In the genomic region with DNA sequence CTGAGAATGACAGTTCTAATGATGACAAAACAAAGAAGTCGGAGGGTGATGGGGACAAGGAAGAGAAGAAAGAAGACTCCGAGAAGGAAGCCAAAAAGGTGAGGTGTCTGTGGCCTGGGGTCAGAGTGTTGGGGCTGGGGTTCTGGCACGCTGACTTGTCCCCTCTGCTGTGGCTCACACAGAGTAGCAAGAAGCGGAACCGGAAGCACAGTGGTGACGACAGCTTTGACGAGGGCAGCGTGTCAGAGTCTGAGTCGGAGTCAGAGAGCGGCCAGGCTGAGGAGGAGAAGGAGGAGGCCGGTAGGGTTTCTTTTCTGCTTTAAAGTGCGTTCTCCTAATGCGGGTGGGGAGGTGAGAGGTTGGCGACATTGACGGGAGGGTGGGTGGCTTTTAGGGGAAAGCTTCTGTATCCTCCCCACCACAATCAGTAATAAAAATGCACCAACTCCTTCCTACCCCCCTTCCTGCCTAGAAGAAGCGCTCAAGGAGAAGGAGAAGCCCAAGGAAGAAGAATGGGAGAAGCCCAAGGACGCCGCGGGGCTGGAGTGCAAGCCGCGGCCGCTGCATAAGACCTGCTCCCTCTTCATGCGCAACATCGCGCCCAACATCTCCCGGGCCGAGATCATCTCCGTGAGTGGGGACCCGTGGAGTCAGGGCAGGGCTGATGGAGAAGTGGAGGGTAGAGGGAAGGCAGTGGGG, we compare ENCODE assay signal across 13 cellular contexts. TPM values are rescaled to one million over a fixed set of nuclear protein-coding genes. Genes with fewer than 3 reads are reported as not detected.
A peak's percentile ranks its signal among the peaks of the same experiment; 100 is the strongest.
DNase-seq lines count a peak whose midpoint lies in the region; ATAC-seq, FAIRE-seq and TF ChIP-seq lines count a peak whose summit lies in the region.
"Had no signal": no experiment of that assay in that cellular context is flagged by ENCODE, and none has a peak within 500 bp of the region (broad histone marks: within the 10 kb centered on the region; RNA-seq: fewer than 3 reads in every experiment).

No MANE protein-coding gene starts in this region.

- POLR2A ChIA-PET in HepG2 (lab: Yijun Ruan, JAX), result interaction anchor here (6.0 kb wide), 1 partner anchor 9 kb away, joined by 141 read pairs; a partner anchor contains a TSS
- POLR2A ChIA-PET in T-cell (lab: Charles Lee), result interaction anchor here in 1 of 2 donors (1.2 kb wide), 1 partner anchor 10 kb away, joined by 3 read pairs; a partner anchor contains a TSS

- CTCF ChIA-PET in HepG2 (lab: Yijun Ruan, JAX; ENCODE audit: low intra/inter-chr PET ratio, low total read pairs) (no interaction called here), T-cell (lab: Charles Lee) (no interaction called here)

- H3K9ac ChIP-seq in HepG2 (ENCODE audit: insufficient read depth, low read depth, low read length), result no peak overlapping the region

- H3K4me1 ChIP-seq in HepG2 (ENCODE audit: insufficient read depth, low read length) (peaks cover 44% of the 10 kb centered on the region), right lobe of liver (peaks cover 0 to 15% (median 7%) of the 10 kb centered on the region in 4 donors), psoas muscle (peaks cover 13% of the 10 kb centered on the region)

- H3K27ac Mint-ChIP-seq in T-cell, result peak overlapping the region; percentile 69

- H3K79me2 ChIP-seq in HepG2 (ENCODE audit: insufficient read depth, low read length), result peaks cover 19% of the 10 kb centered on the region

- H3K27me3 Mint-ChIP-seq in T-cell, result no peaks in the 10 kb centered on the region

- peak overlapping the region; percentile 32 to 55 (median 44) for H3K4me3 Mint-ChIP-seq in T-cell

- H3K27ac ChIP-seq in HepG2 (ENCODE audit: extremely low read length, insufficient read depth, low read length) (no peak overlapping the region), right lobe of liver (no peak overlapping the region), psoas muscle (no peak overlapping the region)
- H3K27ac ChIP-seq: ascending aorta, tibial nerve had no signal

- H3K4me3 ChIP-seq in HepG2 (replicated peaks in 1 of 3; ENCODE audit: insufficient read depth in 1 of 3, low read depth in 2 of 3, low read length in 3 of 3), result no peak overlapping the region
- no peak overlapping the region for H3K4me3 ChIP-seq in right lobe of liver
- H3K4me3 ChIP-seq in psoas muscle, result no peak overlapping the region
- H3K4me3 ChIP-seq: ascending aorta, tibial nerve had no signal

- BruUV-seq in HepG2 (replicated peaks; lab: Mats Ljungman, UMichigan), result TSS peak; percentile 43

- TF ChIP-seq POLR2A in HepG2 (IDR thresholded peaks at IDR 0.05; ENCODE audit: insufficient read depth in 1 of 2, low read depth in 2 of 2, low read length in 2 of 2) (no peak), right lobe of liver (IDR thresholded peaks at IDR 0.05) (no peak)

- peaks cover 70% of the 10 kb centered on the region for H3K36me3 Mint-ChIP-seq in T-cell

- ATAC-seq in HepG2, result no peak
- ATAC-seq in right lobe of liver, result no peak
- no peak for ATAC-seq in T-cell (replicated peaks in 1 of 4)
- ATAC-seq in HG03025 (IDR thresholded peaks at IDR 0.05; ENCODE audit: low FRiP score, unreplicated experiment), result no peak
- no peak for ATAC-seq in GM18870 (IDR thresholded peaks at IDR 0.05; ENCODE audit: unreplicated experiment)
- no peak for ATAC-seq in psoas muscle

- TF ChIP-seq CTCF in HepG2 (CRISPR knock-in tag; IDR thresholded peaks at IDR 0.05) (no peak), right lobe of liver (IDR thresholded peaks at IDR 0.05) (no peak), psoas muscle (IDR thresholded peaks at IDR 0.05) (no peak)

- peaks cover 41 to 53% (median 45%) of the 10 kb centered on the region in 3 donors for H3K4me1 Mint-ChIP-seq in T-cell

- 99% methylated on average over 28 of the region's 29 CpGs for WGBS in HepG2 (ENCODE audit: low lambda C conversion rate)
- 86% methylated on average over 21 of the region's 29 CpGs for WGBS in right lobe of liver (ENCODE audit: insufficient coverage, low coverage, low lambda C conversion rate, missing lambda C conversion rate)
- 87 to 90% (median 89%) methylated on average over 29 of the region's 29 CpGs for WGBS in psoas muscle, 3 donors

- H2AFZ ChIP-seq in HepG2 (ENCODE audit: low read length), result no peak overlapping the region

- FAIRE-seq in HepG2 (lab: Jason Lieb, UNC), result no peak

- H3K9me3 Mint-ChIP-seq in T-cell, result no peaks in the 10 kb centered on the region

- H4K20me1 ChIP-seq in HepG2 (ENCODE audit: insufficient read depth, low read length), result peaks cover 1% of the 10 kb centered on the region; the same call in 1 of the 2 replicates

- TF ChIP-seq EP300 in HepG2 (IDR thresholded peaks at IDR 0.05; ENCODE audit: low read depth in 2 of 2, low read length in 2 of 2) (no peak), HepG2 (CRISPR knock-in tag; IDR thresholded peaks at IDR 0.05; ENCODE audit: borderline replicate concordance) (no peak)

- no peaks in the 10 kb centered on the region for H3K9me3 ChIP-seq in HepG2 (ENCODE audit: low read length)
- no peaks in the 10 kb centered on the region for H3K9me3 ChIP-seq in right lobe of liver
- no peaks in the 10 kb centered on the region for H3K9me3 ChIP-seq in psoas muscle
- H3K9me3 ChIP-seq: ascending aorta, tibial nerve had no signal

- H3K4me2 ChIP-seq in HepG2 (ENCODE audit: low read depth, low read length), result no peak overlapping the region

- in situ Hi-C loops in HepG2 (cut with HindIII; ENCODE audit: extremely low pct_ligation_motif_present, low pct_unique_long_range_greater_than_20kb), result loop anchor here (25.0 kb wide), 1 partner anchor 402 kb away; no protein-coding TSS in a partner anchor

- peaks cover 40 to 83% of the 10 kb centered on the region in 2 experiments for H3K36me3 ChIP-seq in HepG2 (replicated peaks in 1 of 2; ENCODE audit: control insufficient read depth in 1 of 2, insufficient read depth in 2 of 2, low read length in 2 of 2)
- peaks cover 5 to 80% (median 30%) of the 10 kb centered on the region in 4 donors for H3K36me3 ChIP-seq in right lobe of liver
- peaks cover 18 to 83% of the 10 kb centered on the region in 2 donors for H3K36me3 ChIP-seq in psoas muscle (ENCODE audit: insufficient read depth in 1 of 2, low read depth in 1 of 2)

- intact Hi-C loops in HepG2 (cut with micrococcal nuclease; ENCODE audit: unreplicated experiment), result no loop called here
- intact Hi-C loops in right lobe of liver (cut with DNase I), result no loop called here
- intact Hi-C loops in psoas muscle (cut with DNase I), result loop anchor here in 1 of 2 donors (10.0 kb wide), 1 partner anchor 360 kb away; a partner anchor contains a TSS

- TF ChIP-seq RAD21 in HepG2 (CRISPR knock-in tag; IDR thresholded peaks at IDR 0.05), result no peak

- no peak for DNase-seq in HepG2 (ENCODE audit: low spot score)
- no peak for DNase-seq in right lobe of liver
- DNase-seq in T-cell, result peak in 26 of 34 experiments; percentile 30 to 78 (median 50)
- peak; percentile 63 for DNase-seq in central memory CD4-positive, alpha-beta T cell
- no peak for DNase-seq in HUDEP-2 (lab: John Stamatoyannopoulos, UW; ENCODE audit: unreplicated experiment in 76 of 76)
- DNase-seq in psoas muscle, result no peak
- DNase-seq: C1 segment of cervical spinal cord, KG1, mesendoderm had no signal

- no peaks in the 10 kb centered on the region for H3K27me3 ChIP-seq in HepG2 (ENCODE audit: control insufficient read depth in 1 of 2, insufficient read depth in 2 of 2, low read length in 2 of 2)
- no peaks in the 10 kb centered on the region for H3K27me3 ChIP-seq in right lobe of liver
- H3K27me3 ChIP-seq in psoas muscle (ENCODE audit: insufficient read depth in 3 of 3, low read length in 2 of 3), result no peaks in the 10 kb centered on the region
- H3K27me3 ChIP-seq: ascending aorta, tibial nerve had no signal

RNA-seq across cellular contexts. Expression of a gene that starts 4.6 kb away (rescaled TPM):
- 2.8 and 3.3 TPM in 2 replicates for total RNA-seq in HepG2 (2016; rRNA removed; fragmentation: Illumina TruSeq; extraction: Trizol)
- total RNA-seq in HepG2 (2016; cell fraction: cytosol; rRNA removed; fragmentation: Illumina TruSeq; extraction: Trizol; ENCODE audit: low read depth), result 1.7 and 2.1 TPM in 2 replicates
- 2.5 and 3.0 TPM in 2 replicates for total RNA-seq in HepG2 (2016; cell fraction: insoluble cytoplasmic fraction; rRNA removed; fragmentation: Illumina TruSeq; extraction: Trizol)
- total RNA-seq in HepG2 (2016; cell fraction: membrane; rRNA removed; fragmentation: Illumina TruSeq; extraction: Trizol), result 1.7 and 2.0 TPM in 2 replicates
- 2.3 TPM in 2 replicates for total RNA-seq in HepG2 (2016; cell fraction: nucleus; rRNA removed; fragmentation: Illumina TruSeq; extraction: Trizol)
- polyA plus RNA-seq in HepG2 (2011; rRNA removed), result 0.65 and 1.3 TPM in 2 replicates
- 0.65 and 1.2 TPM in 2 replicates for polyA plus RNA-seq in HepG2 (2011; cell fraction: cytosol; rRNA removed)
- 2.0 and 2.5 TPM in 2 replicates for polyA plus RNA-seq in HepG2 (2011; cell fraction: nucleus; rRNA removed)
- 0.96 and 1.6 TPM in 2 replicates for polyA plus RNA-seq in HepG2 (2012)
- 0.41 and 0.42 TPM in 2 replicates for polyA plus RNA-seq in HepG2 (2016; cell fraction: cytosol; fragmentation: Illumina TruSeq; extraction: Trizol; ENCODE audit: low read depth)
- polyA plus RNA-seq in HepG2 (2016; cell fraction: insoluble cytoplasmic fraction; fragmentation: Illumina TruSeq; extraction: Trizol; ENCODE audit: low read depth), result 1.9 and 2.3 TPM in 2 replicates
- 0.65 and 0.74 TPM in 2 replicates for polyA plus RNA-seq in HepG2 (2016; cell fraction: membrane; fragmentation: Illumina TruSeq; extraction: Trizol; ENCODE audit: low read depth)
- polyA plus RNA-seq in HepG2 (2016; cell fraction: nucleus; fragmentation: Illumina TruSeq; extraction: Trizol; ENCODE audit: insufficient read depth, low read depth), result 1.0 and 1.5 TPM in 2 replicates
- polyA minus RNA-seq in HepG2 (2011; rRNA and poly(A)+ RNA removed; ENCODE audit: low replicate concordance), result 5.4 and 9.8 TPM in 2 replicates
- 0.89 and 1.7 TPM in 2 replicates for polyA minus RNA-seq in HepG2 (2011; cell fraction: cytosol; rRNA and poly(A)+ RNA removed)
- polyA minus RNA-seq in HepG2 (2011; cell fraction: nucleus; rRNA and poly(A)+ RNA removed), result 6.2 and 7.6 TPM in 2 replicates
- total RNA-seq in right lobe of liver, result 1 to 10 TPM; 1.0 to 3.4 (median 2.1) TPM
- 1 to 10 TPM in 4 of 5 donors, under 1 TPM in 1; 0.50 to 9.0 (median 6.2) TPM for total RNA-seq in T-cell
- 1 to 10 TPM; 2.5 to 8.0 (median 6.0) TPM for total RNA-seq in psoas muscle
- 1 to 10 TPM; 3.7 to 7.6 (median 4.3) TPM for polyA plus RNA-seq in psoas muscle

RNA-seq across cellular contexts. Expression of a gene that starts 10.0 kb away (rescaled TPM):
- total RNA-seq in HepG2 (2016; rRNA removed; fragmentation: Illumina TruSeq; extraction: Trizol), result 79.1 and 106 TPM in 2 replicates
- 11.8 and 17.5 TPM in 2 replicates for total RNA-seq in HepG2 (2016; cell fraction: cytosol; rRNA removed; fragmentation: Illumina TruSeq; extraction: Trizol; ENCODE audit: low read depth)
- total RNA-seq in HepG2 (2016; cell fraction: insoluble cytoplasmic fraction; rRNA removed; fragmentation: Illumina TruSeq; extraction: Trizol), result 56.7 and 113 TPM in 2 replicates
- 21.7 and 29.6 TPM in 2 replicates for total RNA-seq in HepG2 (2016; cell fraction: membrane; rRNA removed; fragmentation: Illumina TruSeq; extraction: Trizol)
- 78.9 and 79.0 TPM in 2 replicates for total RNA-seq in HepG2 (2016; cell fraction: nucleus; rRNA removed; fragmentation: Illumina TruSeq; extraction: Trizol)
- 26.2 and 30.4 TPM in 2 replicates for polyA plus RNA-seq in HepG2 (2011; rRNA removed)
- 9.4 and 12.5 TPM in 2 replicates for polyA plus RNA-seq in HepG2 (2011; cell fraction: cytosol; rRNA removed)
- polyA plus RNA-seq in HepG2 (2011; cell fraction: nucleus; rRNA removed), result 220 and 271 TPM in 2 replicates
- 52.9 and 58.7 TPM in 2 replicates for polyA plus RNA-seq in HepG2 (2012)
- polyA plus RNA-seq in HepG2 (2016; cell fraction: cytosol; fragmentation: Illumina TruSeq; extraction: Trizol; ENCODE audit: low read depth), result 12.1 and 13.2 TPM in 2 replicates
- 72.8 and 96.9 TPM in 2 replicates for polyA plus RNA-seq in HepG2 (2016; cell fraction: insoluble cytoplasmic fraction; fragmentation: Illumina TruSeq; extraction: Trizol; ENCODE audit: low read depth)
- polyA plus RNA-seq in HepG2 (2016; cell fraction: membrane; fragmentation: Illumina TruSeq; extraction: Trizol; ENCODE audit: low read depth), result 17.7 and 23.3 TPM in 2 replicates
- polyA plus RNA-seq in HepG2 (2016; cell fraction: nucleus; fragmentation: Illumina TruSeq; extraction: Trizol; ENCODE audit: insufficient read depth, low read depth), result 226 and 281 TPM in 2 replicates
- 23.1 and 63.7 TPM in 2 replicates for polyA minus RNA-seq in HepG2 (2011; rRNA and poly(A)+ RNA removed; ENCODE audit: low replicate concordance)
- 17.7 and 23.7 TPM in 2 replicates for polyA minus RNA-seq in HepG2 (2011; cell fraction: cytosol; rRNA and poly(A)+ RNA removed)
- 55.4 and 59.5 TPM in 2 replicates for polyA minus RNA-seq in HepG2 (2011; cell fraction: nucleus; rRNA and poly(A)+ RNA removed)
- 10 to 100 TPM; 22.4 to 65.7 (median 49.1) TPM for total RNA-seq in right lobe of liver
- total RNA-seq in T-cell, result 100 to 1,000 TPM; 224 to 308 (median 243) TPM
- total RNA-seq in psoas muscle, result 10 to 100 TPM; 46.8 to 79.8 (median 61.0) TPM
- 10 to 100 TPM; 48.2 to 58.1 (median 51.2) TPM for polyA plus RNA-seq in psoas muscle

RNA-seq across cellular contexts. Expression of a gene that starts 10.8 kb away (rescaled TPM):
- total RNA-seq in HepG2 (2016; rRNA removed; fragmentation: Illumina TruSeq; extraction: Trizol) (0.18 TPM in 1 of 2 replicates, not detected in the other), right lobe of liver (1 to 10 TPM in 5 of 6 experiments, under 1 TPM in 1; 0.59 to 6.0 (median 3.0) TPM), T-cell (under 1 TPM; 0.13 to 0.84 (median 0.44) TPM), psoas muscle (10 to 100 TPM; 21.4 to 99.2 (median 36.8) TPM)
- not detected in 2 replicates for total RNA-seq in HepG2 (2016; cell fraction: cytosol; rRNA removed; fragmentation: Illumina TruSeq; extraction: Trizol; ENCODE audit: low read depth)
- 0.09 TPM in 1 of 2 replicates, not detected in the other for total RNA-seq in HepG2 (2016; cell fraction: insoluble cytoplasmic fraction; rRNA removed; fragmentation: Illumina TruSeq; extraction: Trizol)
- total RNA-seq in HepG2 (2016; cell fraction: membrane; rRNA removed; fragmentation: Illumina TruSeq; extraction: Trizol), result not detected in 2 replicates
- total RNA-seq in HepG2 (2016; cell fraction: nucleus; rRNA removed; fragmentation: Illumina TruSeq; extraction: Trizol), result not detected in 2 replicates
- polyA plus RNA-seq in HepG2 (2011; rRNA removed) (0.40 and 0.99 TPM in 2 replicates), psoas muscle (10 to 100 TPM; 10.7 to 23.8 (median 14.2) TPM)
- polyA plus RNA-seq in HepG2 (2011; cell fraction: cytosol; rRNA removed), result 0.25 and 0.38 TPM in 2 replicates
- 2.2 and 3.0 TPM in 2 replicates for polyA plus RNA-seq in HepG2 (2011; cell fraction: nucleus; rRNA removed)
- 0.27 and 0.87 TPM in 2 replicates for polyA plus RNA-seq in HepG2 (2012)
- polyA plus RNA-seq in HepG2 (2016; cell fraction: cytosol; fragmentation: Illumina TruSeq; extraction: Trizol; ENCODE audit: low read depth), result 0.05 and 0.07 TPM in 2 replicates
- polyA plus RNA-seq in HepG2 (2016; cell fraction: insoluble cytoplasmic fraction; fragmentation: Illumina TruSeq; extraction: Trizol; ENCODE audit: low read depth), result not detected in 2 replicates
- 0.08 TPM in 1 of 2 replicates, not detected in the other for polyA plus RNA-seq in HepG2 (2016; cell fraction: membrane; fragmentation: Illumina TruSeq; extraction: Trizol; ENCODE audit: low read depth)
- 0.77 and 1.1 TPM in 2 replicates for polyA plus RNA-seq in HepG2 (2016; cell fraction: nucleus; fragmentation: Illumina TruSeq; extraction: Trizol; ENCODE audit: insufficient read depth, low read depth)
- 0.09 and 0.28 TPM in 2 replicates for polyA minus RNA-seq in HepG2 (2011; rRNA and poly(A)+ RNA removed; ENCODE audit: low replicate concordance)
- not detected in 2 replicates for polyA minus RNA-seq in HepG2 (2011; cell fraction: cytosol; rRNA and poly(A)+ RNA removed)
- polyA minus RNA-seq in HepG2 (2011; cell fraction: nucleus; rRNA and poly(A)+ RNA removed), result 0.26 and 0.75 TPM in 2 replicates

RNA-seq across cellular contexts. Expression of a gene that starts 17.7 kb away (rescaled TPM):
- total RNA-seq in HepG2 (2016; rRNA removed; fragmentation: Illumina TruSeq; extraction: Trizol), result 0.38 TPM in 1 of 2 replicates, not detected in the other
- 0.61 and 0.71 TPM in 2 replicates for total RNA-seq in HepG2 (2016; cell fraction: cytosol; rRNA removed; fragmentation: Illumina TruSeq; extraction: Trizol; ENCODE audit: low read depth)
- total RNA-seq in HepG2 (2016; cell fraction: insoluble cytoplasmic fraction; rRNA removed; fragmentation: Illumina TruSeq; extraction: Trizol), result 0.22 and 0.35 TPM in 2 replicates
- 0.15 and 0.41 TPM in 2 replicates for total RNA-seq in HepG2 (2016; cell fraction: membrane; rRNA removed; fragmentation: Illumina TruSeq; extraction: Trizol)
- total RNA-seq in HepG2 (2016; cell fraction: nucleus; rRNA removed; fragmentation: Illumina TruSeq; extraction: Trizol), result 0.41 and 0.65 TPM in 2 replicates
- 0.30 and 0.34 TPM in 2 replicates for polyA plus RNA-seq in HepG2 (2011; rRNA removed)
- polyA plus RNA-seq in HepG2 (2011; cell fraction: cytosol; rRNA removed), result 0.13 and 0.21 TPM in 2 replicates
- polyA plus RNA-seq in HepG2 (2011; cell fraction: nucleus; rRNA removed), result 0.99 and 1.1 TPM in 2 replicates
- polyA plus RNA-seq in HepG2 (2012), result 0.24 and 0.55 TPM in 2 replicates
- polyA plus RNA-seq in HepG2 (2016; cell fraction: cytosol; fragmentation: Illumina TruSeq; extraction: Trizol; ENCODE audit: low read depth), result 0.20 and 0.31 TPM in 2 replicates
- 0.19 and 0.32 TPM in 2 replicates for polyA plus RNA-seq in HepG2 (2016; cell fraction: insoluble cytoplasmic fraction; fragmentation: Illumina TruSeq; extraction: Trizol; ENCODE audit: low read depth)
- polyA plus RNA-seq in HepG2 (2016; cell fraction: membrane; fragmentation: Illumina TruSeq; extraction: Trizol; ENCODE audit: low read depth), result 0.09 and 0.10 TPM in 2 replicates
- 1.4 and 2.7 TPM in 2 replicates for polyA plus RNA-seq in HepG2 (2016; cell fraction: nucleus; fragmentation: Illumina TruSeq; extraction: Trizol; ENCODE audit: insufficient read depth, low read depth)
- polyA minus RNA-seq in HepG2 (2011; rRNA and poly(A)+ RNA removed; ENCODE audit: low replicate concordance), result 0.32 and 43.8 TPM in 2 replicates
- 0.53 and 0.69 TPM in 2 replicates for polyA minus RNA-seq in HepG2 (2011; cell fraction: cytosol; rRNA and poly(A)+ RNA removed)
- 0.62 and 0.90 TPM in 2 replicates for polyA minus RNA-seq in HepG2 (2011; cell fraction: nucleus; rRNA and poly(A)+ RNA removed)
- 10 to 100 TPM; 21.4 to 58.6 (median 43.2) TPM for total RNA-seq in right lobe of liver
- total RNA-seq in T-cell, result 10 to 100 TPM in 2 of 5 donors, 1 to 10 TPM in 3; 5.6 to 14.6 (median 8.8) TPM
- 1 to 10 TPM; 5.0 to 8.8 (median 6.8) TPM for total RNA-seq in psoas muscle
- polyA plus RNA-seq in psoas muscle, result 1 to 10 TPM; 4.3 to 7.1 (median 5.3) TPM

RNA-seq across cellular contexts. Expression of a gene that starts 32.4 kb away (rescaled TPM):
- total RNA-seq in HepG2 (2016; rRNA removed; fragmentation: Illumina TruSeq; extraction: Trizol), result 5.4 and 16.6 TPM in 2 replicates
- total RNA-seq in HepG2 (2016; cell fraction: cytosol; rRNA removed; fragmentation: Illumina TruSeq; extraction: Trizol; ENCODE audit: low read depth), result 4.7 and 5.6 TPM in 2 replicates
- 5.6 and 18.2 TPM in 2 replicates for total RNA-seq in HepG2 (2016; cell fraction: insoluble cytoplasmic fraction; rRNA removed; fragmentation: Illumina TruSeq; extraction: Trizol)
- 7.9 and 9.1 TPM in 2 replicates for total RNA-seq in HepG2 (2016; cell fraction: membrane; rRNA removed; fragmentation: Illumina TruSeq; extraction: Trizol)
- total RNA-seq in HepG2 (2016; cell fraction: nucleus; rRNA removed; fragmentation: Illumina TruSeq; extraction: Trizol), result 14.7 and 18.3 TPM in 2 replicates
- 8.7 and 13.9 TPM in 2 replicates for polyA plus RNA-seq in HepG2 (2011; rRNA removed)
- polyA plus RNA-seq in HepG2 (2011; cell fraction: cytosol; rRNA removed), result 6.6 and 7.9 TPM in 2 replicates
- 25.6 and 27.8 TPM in 2 replicates for polyA plus RNA-seq in HepG2 (2011; cell fraction: nucleus; rRNA removed)
- 6.2 and 8.0 TPM in 2 replicates for polyA plus RNA-seq in HepG2 (2012)
- polyA plus RNA-seq in HepG2 (2016; cell fraction: cytosol; fragmentation: Illumina TruSeq; extraction: Trizol; ENCODE audit: low read depth), result 1.6 and 2.0 TPM in 2 replicates
- polyA plus RNA-seq in HepG2 (2016; cell fraction: insoluble cytoplasmic fraction; fragmentation: Illumina TruSeq; extraction: Trizol; ENCODE audit: low read depth), result 4.7 and 6.3 TPM in 2 replicates
- polyA plus RNA-seq in HepG2 (2016; cell fraction: membrane; fragmentation: Illumina TruSeq; extraction: Trizol; ENCODE audit: low read depth), result 4.0 and 4.6 TPM in 2 replicates
- polyA plus RNA-seq in HepG2 (2016; cell fraction: nucleus; fragmentation: Illumina TruSeq; extraction: Trizol; ENCODE audit: insufficient read depth, low read depth), result 31.8 and 35.4 TPM in 2 replicates
- 12.3 and 25.2 TPM in 2 replicates for polyA minus RNA-seq in HepG2 (2011; rRNA and poly(A)+ RNA removed; ENCODE audit: low replicate concordance)
- 3.1 and 5.7 TPM in 2 replicates for polyA minus RNA-seq in HepG2 (2011; cell fraction: cytosol; rRNA and poly(A)+ RNA removed)
- 4.0 and 6.5 TPM in 2 replicates for polyA minus RNA-seq in HepG2 (2011; cell fraction: nucleus; rRNA and poly(A)+ RNA removed)
- total RNA-seq in right lobe of liver, result 10 to 100 TPM in 2 of 6 experiments, 1 to 10 TPM in 4; 7.1 to 10.6 (median 9.2) TPM
- 10 to 100 TPM; 49.9 to 72.6 (median 70.2) TPM for total RNA-seq in T-cell
- 1 to 10 TPM; 2.9 to 4.7 (median 3.9) TPM for total RNA-seq in psoas muscle
- polyA plus RNA-seq in psoas muscle, result 1 to 10 TPM; 2.2 to 3.3 (median 2.5) TPM

Comparison
In these comparisons a context has a peak if more than half of its experiments do, and no peak if none do; other contexts are left out.
1. DNase-seq: peak in T-cell (26 of 34) and central memory CD4-positive, alpha-beta T cell (single experiment); none in HepG2 (single experiment), right lobe of liver (0 of 3), HUDEP-2 (0 of 76) and psoas muscle (0 of 2).